In the genomic region with DNA sequence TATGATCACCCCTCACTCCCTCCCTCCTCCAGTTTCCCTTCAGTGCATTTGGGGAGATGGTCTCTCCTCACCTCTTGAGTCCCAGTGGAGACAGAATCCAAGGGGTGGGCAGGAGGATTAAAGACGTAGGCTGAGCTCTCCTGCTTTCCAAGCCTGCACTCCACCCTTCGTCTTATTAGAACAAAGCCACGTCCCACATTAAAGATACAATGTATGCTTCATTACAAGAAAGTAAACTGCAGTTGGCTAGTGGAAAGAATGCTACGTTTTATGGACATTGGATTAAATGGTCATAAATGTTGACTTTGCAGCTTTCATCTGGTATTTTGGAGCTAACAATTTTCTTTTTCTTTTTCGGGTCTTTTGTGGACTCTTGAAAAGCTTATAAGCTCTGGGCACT, we compare ENCODE assay signal across 26 cellular contexts. TPM values are rescaled to one million over a fixed set of nuclear protein-coding genes. Genes with fewer than 3 reads are reported as not detected.
"Had no signal": no experiment of that assay in that cellular context is flagged by ENCODE, and none has a peak within 500 bp of the region (broad histone marks: within the 10 kb centered on the region; RNA-seq: fewer than 3 reads in every experiment).

No MANE protein-coding gene starts in this region.

- FAIRE-seq: endometrium, small intestine, TTC549 had no signal

- H3K27me3 ChIP-seq: body of pancreas had no signal

- H3K27ac ChIP-seq: lower lobe of right lung, thoracic aorta, upper lobe of right lung had no signal

- H3K36me3 ChIP-seq: lower lobe of right lung, thoracic aorta, upper lobe of right lung had no signal

- H3K4me3 ChIP-seq: body of pancreas, lower lobe of right lung, mucosa of descending colon, thoracic aorta, upper lobe of right lung had no signal

- H3K9me3 ChIP-seq: body of pancreas, lower lobe of right lung, mucosa of descending colon, thoracic aorta, upper lobe of right lung had no signal

- H3K4me1 ChIP-seq: lower lobe of right lung, upper lobe of right lung had no signal

- DNase-seq: activated gamma-delta T cell treated with Interleukin-2 at 50 U/mL for 16 hours; activated T-cell treated with anti-CD3 and anti-CD28 coated beads, Interleukin-2, amount 50 U/mL, for 1 hour; anterior cingulate cortex; effector CD4-positive, alpha-beta T cell; erythroblast; foreskin melanocyte; immature natural killer cell; lower lobe of right lung; mesendoderm; mucosa of descending colon; nephron progenitor cell; nucleus accumbens; small intestine; stimulated activated CD4-positive, alpha-beta T cell treated with anti-CD3 and anti-CD28 coated beads, Interleukin-15, amount 100 ng/mL, for 24 hours; upper lobe of right lung had no signal

- ATAC-seq: body of pancreas; left lobe of liver; lower lobe of right lung; mucosa of descending colon; stimulated activated memory B cell treated with anti-CD40 and anti-IgM and Interleukin-4, amounts not matched to agents 10 μg/mL and 1 μg/mL and 100 μg/mL, for 72 hours; upper lobe of right lung; WTC11 had no signal

RNA-seq across cellular contexts. Expression of gene KLK11, which starts 1.5 kb away (rescaled TPM):
- total RNA-seq: cardiac septum, chondrocyte, kidney epithelial cell, left lobe of liver had no signal
- polyA plus RNA-seq: immature natural killer cell had no signal

RNA-seq across cellular contexts. Expression of gene KLK12, which starts 6.9 kb away (rescaled TPM):
- total RNA-seq: body of pancreas, cardiac septum, chondrocyte, kidney epithelial cell, left lobe of liver, sciatic nerve, thoracic aorta, upper lobe of right lung, WTC11 had no signal
- polyA plus RNA-seq: immature natural killer cell had no signal

RNA-seq across cellular contexts. Expression of gene KLK10, which starts 8.4 kb away (rescaled TPM):
- total RNA-seq: body of pancreas, cardiac septum, chondrocyte, left lobe of liver, thoracic aorta had no signal
- polyA plus RNA-seq: immature natural killer cell had no signal

RNA-seq across cellular contexts. Expression of gene KLK8, which starts 26.5 kb away (rescaled TPM):
- total RNA-seq: body of pancreas, cardiac septum, chondrocyte, left lobe of liver, lower lobe of right lung, mucosa of descending colon, thoracic aorta, upper lobe of right lung had no signal
- polyA plus RNA-seq: immature natural killer cell had no signal

RNA-seq across cellular contexts. Expression of gene KLK13, which starts 37.0 kb away (rescaled TPM):
- total RNA-seq: cardiac septum, chondrocyte, left lobe of liver, thoracic aorta, upper lobe of right lung had no signal
- polyA plus RNA-seq: immature natural killer cell had no signal
